In the genomic region with DNA sequence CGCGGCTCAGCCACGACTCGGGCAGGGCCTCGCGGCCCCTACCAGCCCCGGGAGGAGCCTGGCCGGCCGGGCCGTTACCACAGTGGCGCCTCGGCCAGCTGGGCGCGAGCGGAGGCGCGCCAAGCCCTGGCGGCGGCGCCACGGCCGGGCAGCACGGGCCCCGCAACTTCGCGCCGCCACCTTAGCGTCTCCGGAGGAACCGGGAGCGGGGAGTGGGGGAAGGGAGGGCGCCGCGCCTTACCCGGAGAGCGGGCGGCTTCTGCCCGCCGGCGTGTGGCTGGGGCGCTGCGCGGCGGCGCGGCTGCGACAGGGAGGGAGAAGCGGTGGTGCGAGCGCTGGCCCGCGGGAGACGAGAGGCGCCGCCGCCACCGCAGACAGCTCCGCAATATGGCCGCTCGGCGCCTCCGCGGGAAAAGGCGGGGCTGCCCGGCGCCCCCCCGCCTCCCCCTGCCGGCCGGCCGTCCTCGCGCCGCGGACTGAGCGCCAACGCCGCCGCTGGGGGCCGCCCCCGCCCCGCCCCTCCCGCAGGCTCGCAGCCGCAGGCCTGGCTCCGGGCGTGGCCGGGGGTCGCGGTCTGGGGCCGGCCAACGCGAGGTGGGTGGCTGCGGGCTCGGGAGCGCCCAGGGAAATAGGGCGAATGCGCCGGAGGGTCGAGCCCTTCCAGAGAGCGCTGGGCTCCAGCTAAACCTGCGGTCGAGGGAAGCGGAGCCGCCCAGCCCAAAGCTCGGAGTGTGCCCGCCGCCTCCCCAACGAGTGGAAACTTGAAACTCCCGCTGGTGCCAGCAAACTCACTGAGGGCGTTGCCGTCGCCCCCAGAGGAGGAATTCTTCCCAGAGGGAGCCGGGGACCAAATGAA, we compare ENCODE assay signal across 8 cellular contexts. TPM values are rescaled to one million over a fixed set of nuclear protein-coding genes. Genes with fewer than 3 reads are reported as not detected.
DNase-seq lines count a peak whose midpoint lies in the region; ATAC-seq and TF ChIP-seq lines count a peak whose summit lies in the region.

A gene (minus strand): TSS at position 389 of the 856 bp plus-strand sequence. CDS start 16,922 bp downstream, outside the sequence.

- TF ChIP-seq EP300 in upper lobe of left lung (IDR thresholded peaks at IDR 0.05): no peak

- 0 out of 2 replicates have a peak, but pooled peaks cover 8% of the 10 kb centered on the region for H4K20me1 ChIP-seq in SU-DHL-6 (ENCODE audit: low read depth, low read length)

- peak within 1 kb of the TSS; percentile 89 for H3K4me3 ChIP-seq in LNCaP clone FGC (ENCODE audit: low read depth, low read length)
- H3K4me3 ChIP-seq in SU-DHL-6 (ENCODE audit: insufficient read depth, low read length, poor library complexity, severe bottlenecking): peak within 1 kb of the TSS; percentile 60
- peak within 1 kb of the TSS; percentile 94 for H3K4me3 ChIP-seq in adipocyte (ENCODE audit: low read length)
- H3K4me3 ChIP-seq in parathyroid adenoma (ENCODE audit: low read depth, low read length): peak within 1 kb of the TSS; percentile 58
- H3K4me3 ChIP-seq in upper lobe of left lung: peak within 1 kb of the TSS; percentile 72 to 98 (median 81)

- intact Hi-C loops in cardiac septum (cut with DNase I): loop anchor here (5.0 to 10.0 kb wide), 2 partner anchors 68 to 131 kb away; a partner anchor contains a TSS

- H2AFZ ChIP-seq in SU-DHL-6 (ENCODE audit: low read depth, low read length, severe bottlenecking): peak within 1 kb of the TSS; percentile 81
- H2AFZ ChIP-seq in parathyroid adenoma: peak within 1 kb of the TSS; percentile 79

- TF ChIP-seq CTCF in GM10248 (IDR thresholded peaks at IDR 0.05; ENCODE audit: control extremely low read depth, extremely low read depth, low read depth, missing control alignments) (peak; percentile 12), LNCaP clone FGC (IDR thresholded peaks at IDR 0.05; ENCODE audit: control insufficient read depth, extremely low read depth, insufficient read depth) (peak; percentile 21; the same call in 1 of the 2 replicates), SU-DHL-6 (IDR thresholded peaks at IDR 0.05; ENCODE audit: insufficient read depth, low read length, poor library complexity, severe bottlenecking) (no peak), parathyroid adenoma (IDR thresholded peaks at IDR 0.05) (no peak), upper lobe of left lung (IDR thresholded peaks at IDR 0.05) (peak in 5 of 6 experiments; percentile 22 to 59 (median 57))

- H3K27me3 ChIP-seq in SU-DHL-6 (ENCODE audit: low read length) (no peaks in the 10 kb centered on the region), adipocyte (replicated peaks; ENCODE audit: control insufficient read depth, insufficient read depth, low read length) (no peaks in the 10 kb centered on the region), parathyroid adenoma (ENCODE audit: control insufficient read depth, insufficient read depth, low read length) (no peaks in the 10 kb centered on the region), upper lobe of left lung (no peaks in the 10 kb centered on the region)

- no peaks in the 10 kb centered on the region for H3K79me2 ChIP-seq in SU-DHL-6 (ENCODE audit: insufficient read depth, low read length)
- H3K79me2 ChIP-seq in parathyroid adenoma: peaks cover 8% of the 10 kb centered on the region

- peak in 3 of 4 donors; percentile 7 to 84 (median 73) for TF ChIP-seq POLR2A in upper lobe of left lung (IDR thresholded peaks at IDR 0.05)

- POLR2A ChIA-PET in GM10248 (lab: Yijun Ruan, JAX): interaction anchor here (0.7 kb wide), 1 partner anchor 637 kb away, joined by 6 read pairs; no protein-coding TSS in a partner anchor

- H3K9me3 ChIP-seq in SU-DHL-6 (ENCODE audit: insufficient read depth, low read length) (no peaks in the 10 kb centered on the region), adipocyte (ENCODE audit: control insufficient read depth, low read length) (no peaks in the 10 kb centered on the region), parathyroid adenoma (ENCODE audit: control insufficient read depth, low read length) (no peaks in the 10 kb centered on the region), upper lobe of left lung (no peaks in the 10 kb centered on the region)

- H3K4me2 ChIP-seq in SU-DHL-6 (ENCODE audit: low read depth, low read length, poor library complexity, severe bottlenecking): peak within 1 kb of the TSS; percentile 93
- H3K4me2 ChIP-seq in parathyroid adenoma (ENCODE audit: low read length): peak within 1 kb of the TSS; percentile 57

- peak; percentile 94 for DNase-seq in GM10248 (ENCODE audit: extremely low spot score)
- peak; percentile 36 for DNase-seq in GOT3 (lab: John Stamatoyannopoulos, UW)
- DNase-seq in LNCaP clone FGC (ENCODE audit: low read depth): no peak
- DNase-seq in adipocyte (ENCODE audit: low read depth): peak; percentile 91
- peak; percentile 86 for DNase-seq in cardiac septum (ENCODE audit: low spot score)
- DNase-seq in upper lobe of left lung: peak; percentile 79 to 95

- peak within 1 kb of the TSS; percentile 62 for H3K9ac ChIP-seq in SU-DHL-6 (ENCODE audit: low read length)
- H3K9ac ChIP-seq in adipocyte (ENCODE audit: low read length): peak within 1 kb of the TSS; percentile 98
- H3K9ac ChIP-seq in parathyroid adenoma: no peak within 1 kb of the TSS

- H3K4me1 ChIP-seq in adipocyte (ENCODE audit: control insufficient read depth, insufficient read depth, low read length) (peaks cover 39% of the 10 kb centered on the region), parathyroid adenoma (peaks cover 7% of the 10 kb centered on the region), upper lobe of left lung (peaks cover 22 to 52% (median 34%) of the 10 kb centered on the region in 4 donors)

- ATAC-seq in upper lobe of left lung (ENCODE audit: low FRiP score in 2 of 2): peak; percentile 83 to 96

- no peaks in the 10 kb centered on the region for H3K36me3 ChIP-seq in SU-DHL-6 (ENCODE audit: low read length)
- no peaks in the 10 kb centered on the region for H3K36me3 ChIP-seq in adipocyte (ENCODE audit: control insufficient read depth, insufficient read depth, low read length, severe bottlenecking)
- H3K36me3 ChIP-seq in parathyroid adenoma (ENCODE audit: control insufficient read depth, insufficient read depth, low read length): no peaks in the 10 kb centered on the region
- no peaks in the 10 kb centered on the region for H3K36me3 ChIP-seq in upper lobe of left lung

- H3K9me2 ChIP-seq in SU-DHL-6 (replicated peaks; ENCODE audit: insufficient read depth, low read length): no peaks in the 10 kb centered on the region

- CTCF ChIA-PET in GM10248 (lab: Yijun Ruan, JAX): interaction anchor here (0.9 to 1.4 kb wide), 6 partner anchors 8 to 109 kb away, joined by 3 to 10 read pairs (median 4); no protein-coding TSS in a partner anchor

- H3K27ac ChIP-seq in SU-DHL-6 (ENCODE audit: low read depth, low read length) (no peak within 1 kb of the TSS), parathyroid adenoma (peak within 1 kb of the TSS; percentile 82), upper lobe of left lung (peak within 1 kb of the TSS; percentile 94 to 99 (median 98))

- 0% methylated on average over 2 to 15 of the region's 113 CpGs for WGBS in upper lobe of left lung, 2 donors

- no peaks in the 10 kb centered on the region; the same call in none of the 2 replicates for H3F3A ChIP-seq in SU-DHL-6 (ENCODE audit: insufficient read depth)

RNA-seq across cellular contexts. Expression of the gene that starts here (rescaled TPM):
- total RNA-seq in cardiac septum: 118 TPM
- 100 to 1,000 TPM; 113 to 142 (median 121) TPM for total RNA-seq in upper lobe of left lung

Comparison
In these comparisons a context has a peak if more than half of its experiments do, and no peak if none do; other contexts are left out.
1. CTCF ChIP-seq: peak in GM10248 (single experiment), LNCaP clone FGC (single experiment) and upper lobe of left lung (5 of 6); none in SU-DHL-6 (single experiment) and parathyroid adenoma (single experiment).
2. Peak in every context shown above with its lines, with median percentiles within 50 percentile points of each other: H3K4me3 ChIP-seq.